In the genomic region with DNA sequence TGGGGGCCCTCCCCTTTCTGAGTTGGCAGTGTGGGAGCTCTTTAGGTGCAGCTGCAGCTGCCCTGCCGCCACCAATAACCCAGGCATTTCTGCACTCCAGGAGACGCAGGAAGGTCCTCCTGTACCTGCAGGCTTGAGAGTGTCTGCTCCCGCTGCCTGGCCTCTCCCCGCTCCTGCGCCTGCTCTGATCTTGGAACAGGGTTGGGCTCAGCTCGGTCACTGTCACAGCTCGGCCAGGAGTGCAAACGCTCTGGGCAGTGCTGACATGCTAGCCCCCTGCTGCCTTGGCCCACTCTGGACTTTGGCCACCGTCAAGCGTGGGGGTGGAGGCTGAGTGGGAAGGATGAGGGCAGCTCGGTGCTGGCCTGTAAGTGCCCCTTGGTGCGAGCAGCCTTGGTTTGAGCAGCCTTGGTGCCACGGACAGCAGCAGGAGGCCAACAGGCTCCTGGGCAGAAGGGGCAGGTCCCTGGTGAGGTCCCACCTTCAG, we compare ENCODE assay signal across 1 cellular context.
TF ChIP-seq lines count a peak whose summit lies in the region.

No MANE protein-coding gene starts in this region.

TF ChIP-seq in HepG2, 621 proteins besides CTCF, POLR2A, EP300 and RAD21 (continued from another document and continues in another):
- TF ChIP-seq, protein P1, sequence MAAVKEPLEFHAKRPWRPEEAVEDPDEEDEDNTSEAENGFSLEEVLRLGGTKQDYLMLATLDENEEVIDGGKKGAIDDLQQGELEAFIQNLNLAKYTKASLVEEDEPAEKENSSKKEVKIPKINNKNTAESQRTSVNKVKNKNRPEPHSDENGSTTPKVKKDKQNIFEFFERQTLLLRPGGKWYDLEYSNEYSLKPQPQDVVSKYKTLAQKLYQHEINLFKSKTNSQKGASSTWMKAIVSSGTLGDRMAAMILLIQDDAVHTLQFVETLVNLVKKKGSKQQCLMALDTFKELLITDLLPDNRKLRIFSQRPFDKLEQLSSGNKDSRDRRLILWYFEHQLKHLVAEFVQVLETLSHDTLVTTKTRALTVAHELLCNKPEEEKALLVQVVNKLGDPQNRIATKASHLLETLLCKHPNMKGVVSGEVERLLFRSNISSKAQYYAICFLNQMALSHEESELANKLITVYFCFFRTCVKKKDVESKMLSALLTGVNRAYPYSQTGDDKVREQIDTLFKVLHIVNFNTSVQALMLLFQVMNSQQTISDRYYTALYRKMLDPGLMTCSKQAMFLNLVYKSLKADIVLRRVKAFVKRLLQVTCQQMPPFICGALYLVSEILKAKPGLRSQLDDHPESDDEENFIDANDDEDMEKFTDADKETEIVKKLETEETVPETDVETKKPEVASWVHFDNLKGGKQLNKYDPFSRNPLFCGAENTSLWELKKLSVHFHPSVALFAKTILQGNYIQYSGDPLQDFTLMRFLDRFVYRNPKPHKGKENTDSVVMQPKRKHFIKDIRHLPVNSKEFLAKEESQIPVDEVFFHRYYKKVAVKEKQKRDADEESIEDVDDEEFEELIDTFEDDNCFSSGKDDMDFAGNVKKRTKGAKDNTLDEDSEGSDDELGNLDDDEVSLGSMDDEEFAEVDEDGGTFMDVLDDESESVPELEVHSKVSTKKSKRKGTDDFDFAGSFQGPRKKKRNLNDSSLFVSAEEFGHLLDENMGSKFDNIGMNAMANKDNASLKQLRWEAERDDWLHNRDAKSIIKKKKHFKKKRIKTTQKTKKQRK (IDR thresholded peaks at IDR 0.05; ENCODE audit: low read length): no peak
- no peak for TF ChIP-seq KDM5A (IDR thresholded peaks at IDR 0.05; ENCODE audit: borderline replicate concordance, low read length)
- no peak for TF ChIP-seq POLR2AphosphoS5 (IDR thresholded peaks at IDR 0.05; ENCODE audit: low read depth, low read length)
- TF ChIP-seq KDM4B (CRISPR knock-in tag; IDR thresholded peaks at IDR 0.05): no peak
- no peak for TF ChIP-seq ZNF24 (IDR thresholded peaks at IDR 0.05)
- no peak for TF ChIP-seq RBFOX2 (IDR thresholded peaks at IDR 0.05; ENCODE audit: low read depth, low read length)
- TF ChIP-seq MAFF (IDR thresholded peaks at IDR 0.05; ENCODE audit: low read depth, low read length): no peak
- TF ChIP-seq NCOA1 (CRISPR knock-in tag; IDR thresholded peaks at IDR 0.05): no peak
- no peak for TF ChIP-seq DMAP1 (CRISPR knock-in tag; IDR thresholded peaks at IDR 0.05)
- TF ChIP-seq ATM (IDR thresholded peaks at IDR 0.05; ENCODE audit: borderline replicate concordance): no peak
- no peak for TF ChIP-seq NFIC (IDR thresholded peaks at IDR 0.05; ENCODE audit: low read length)
- no peak for TF ChIP-seq ZNF720 (CRISPR knock-in tag; IDR thresholded peaks at IDR 0.05)
- TF ChIP-seq ESRRA (CRISPR knock-in tag; IDR thresholded peaks at IDR 0.05; ENCODE audit: low read depth): peak; percentile 64; the same call in 1 of the 2 replicates
- TF ChIP-seq, protein P2, sequence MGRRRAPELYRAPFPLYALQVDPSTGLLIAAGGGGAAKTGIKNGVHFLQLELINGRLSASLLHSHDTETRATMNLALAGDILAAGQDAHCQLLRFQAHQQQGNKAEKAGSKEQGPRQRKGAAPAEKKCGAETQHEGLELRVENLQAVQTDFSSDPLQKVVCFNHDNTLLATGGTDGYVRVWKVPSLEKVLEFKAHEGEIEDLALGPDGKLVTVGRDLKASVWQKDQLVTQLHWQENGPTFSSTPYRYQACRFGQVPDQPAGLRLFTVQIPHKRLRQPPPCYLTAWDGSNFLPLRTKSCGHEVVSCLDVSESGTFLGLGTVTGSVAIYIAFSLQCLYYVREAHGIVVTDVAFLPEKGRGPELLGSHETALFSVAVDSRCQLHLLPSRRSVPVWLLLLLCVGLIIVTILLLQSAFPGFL (CRISPR knock-in tag; IDR thresholded peaks at IDR 0.05): no peak
- TF ChIP-seq NCOA5 (CRISPR knock-in tag; IDR thresholded peaks at IDR 0.05): no peak
- TF ChIP-seq SMAD1 (CRISPR knock-in tag; IDR thresholded peaks at IDR 0.05; ENCODE audit: borderline replicate concordance, low read depth): no peak
- no peak for TF ChIP-seq ZNF20 (CRISPR knock-in tag; IDR thresholded peaks at IDR 0.05)
- no peak for TF ChIP-seq NFE2L1 (CRISPR knock-in tag; IDR thresholded peaks at IDR 0.05; ENCODE audit: borderline replicate concordance)
- TF ChIP-seq POLR2AphosphoS2 (IDR thresholded peaks at IDR 0.05; ENCODE audit: low read depth, low read length): no peak
- no peak for TF ChIP-seq ZNF605 (CRISPR knock-in tag; IDR thresholded peaks at IDR 0.05)
- TF ChIP-seq, protein P3, sequence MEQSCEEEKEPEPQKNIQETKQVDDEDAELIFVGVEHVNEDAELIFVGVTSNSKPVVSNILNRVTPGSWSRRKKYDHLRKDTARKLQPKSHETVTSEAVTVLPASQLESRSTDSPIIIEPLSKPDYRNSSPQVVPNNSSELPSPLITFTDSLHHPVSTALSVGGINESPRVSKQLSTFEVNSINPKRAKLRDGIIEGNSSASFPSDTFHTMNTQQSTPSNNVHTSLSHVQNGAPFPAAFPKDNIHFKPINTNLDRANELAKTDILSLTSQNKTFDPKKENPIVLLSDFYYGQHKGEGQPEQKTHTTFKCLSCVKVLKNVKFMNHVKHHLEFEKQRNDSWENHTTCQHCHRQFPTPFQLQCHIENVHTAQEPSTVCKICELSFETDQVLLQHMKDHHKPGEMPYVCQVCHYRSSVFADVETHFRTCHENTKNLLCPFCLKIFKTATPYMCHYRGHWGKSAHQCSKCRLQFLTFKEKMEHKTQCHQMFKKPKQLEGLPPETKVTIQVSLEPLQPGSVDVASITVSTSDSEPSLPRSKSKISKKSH (CRISPR knock-in tag; IDR thresholded peaks at IDR 0.05; ENCODE audit: borderline replicate concordance): peak; percentile 79
- TF ChIP-seq, protein P4, sequence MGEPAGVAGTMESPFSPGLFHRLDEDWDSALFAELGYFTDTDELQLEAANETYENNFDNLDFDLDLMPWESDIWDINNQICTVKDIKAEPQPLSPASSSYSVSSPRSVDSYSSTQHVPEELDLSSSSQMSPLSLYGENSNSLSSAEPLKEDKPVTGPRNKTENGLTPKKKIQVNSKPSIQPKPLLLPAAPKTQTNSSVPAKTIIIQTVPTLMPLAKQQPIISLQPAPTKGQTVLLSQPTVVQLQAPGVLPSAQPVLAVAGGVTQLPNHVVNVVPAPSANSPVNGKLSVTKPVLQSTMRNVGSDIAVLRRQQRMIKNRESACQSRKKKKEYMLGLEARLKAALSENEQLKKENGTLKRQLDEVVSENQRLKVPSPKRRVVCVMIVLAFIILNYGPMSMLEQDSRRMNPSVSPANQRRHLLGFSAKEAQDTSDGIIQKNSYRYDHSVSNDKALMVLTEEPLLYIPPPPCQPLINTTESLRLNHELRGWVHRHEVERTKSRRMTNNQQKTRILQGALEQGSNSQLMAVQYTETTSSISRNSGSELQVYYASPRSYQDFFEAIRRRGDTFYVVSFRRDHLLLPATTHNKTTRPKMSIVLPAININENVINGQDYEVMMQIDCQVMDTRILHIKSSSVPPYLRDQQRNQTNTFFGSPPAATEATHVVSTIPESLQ (CRISPR knock-in tag; conservative IDR thresholded peaks at IDR 0.05): no peak
- no peak for TF ChIP-seq RFX1 (IDR thresholded peaks at IDR 0.05)
- no peak for TF ChIP-seq NR2F1 (CRISPR knock-in tag; IDR thresholded peaks at IDR 0.05)
- no peak for TF ChIP-seq ZNF766 (CRISPR knock-in tag; IDR thresholded peaks at IDR 0.05; ENCODE audit: borderline replicate concordance)
- TF ChIP-seq, protein P5, sequence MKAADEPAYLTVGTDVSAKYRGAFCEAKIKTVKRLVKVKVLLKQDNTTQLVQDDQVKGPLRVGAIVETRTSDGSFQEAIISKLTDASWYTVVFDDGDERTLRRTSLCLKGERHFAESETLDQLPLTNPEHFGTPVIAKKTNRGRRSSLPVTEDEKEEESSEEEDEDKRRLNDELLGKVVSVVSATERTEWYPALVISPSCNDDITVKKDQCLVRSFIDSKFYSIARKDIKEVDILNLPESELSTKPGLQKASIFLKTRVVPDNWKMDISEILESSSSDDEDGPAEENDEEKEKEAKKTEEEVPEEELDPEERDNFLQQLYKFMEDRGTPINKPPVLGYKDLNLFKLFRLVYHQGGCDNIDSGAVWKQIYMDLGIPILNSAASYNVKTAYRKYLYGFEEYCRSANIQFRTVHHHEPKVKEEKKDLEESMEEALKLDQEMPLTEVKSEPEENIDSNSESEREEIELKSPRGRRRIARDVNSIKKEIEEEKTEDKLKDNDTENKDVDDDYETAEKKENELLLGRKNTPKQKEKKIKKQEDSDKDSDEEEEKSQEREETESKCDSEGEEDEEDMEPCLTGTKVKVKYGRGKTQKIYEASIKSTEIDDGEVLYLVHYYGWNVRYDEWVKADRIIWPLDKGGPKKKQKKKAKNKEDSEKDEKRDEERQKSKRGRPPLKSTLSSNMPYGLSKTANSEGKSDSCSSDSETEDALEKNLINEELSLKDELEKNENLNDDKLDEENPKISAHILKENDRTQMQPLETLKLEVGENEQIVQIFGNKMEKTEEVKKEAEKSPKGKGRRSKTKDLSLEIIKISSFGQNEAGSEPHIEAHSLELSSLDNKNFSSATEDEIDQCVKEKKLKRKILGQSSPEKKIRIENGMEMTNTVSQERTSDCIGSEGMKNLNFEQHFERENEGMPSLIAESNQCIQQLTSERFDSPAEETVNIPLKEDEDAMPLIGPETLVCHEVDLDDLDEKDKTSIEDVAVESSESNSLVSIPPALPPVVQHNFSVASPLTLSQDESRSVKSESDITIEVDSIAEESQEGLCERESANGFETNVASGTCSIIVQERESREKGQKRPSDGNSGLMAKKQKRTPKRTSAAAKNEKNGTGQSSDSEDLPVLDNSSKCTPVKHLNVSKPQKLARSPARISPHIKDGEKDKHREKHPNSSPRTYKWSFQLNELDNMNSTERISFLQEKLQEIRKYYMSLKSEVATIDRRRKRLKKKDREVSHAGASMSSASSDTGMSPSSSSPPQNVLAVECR (CRISPR knock-in tag; IDR thresholded peaks at IDR 0.05; ENCODE audit: borderline replicate concordance): no peak
- TF ChIP-seq, protein P6, sequence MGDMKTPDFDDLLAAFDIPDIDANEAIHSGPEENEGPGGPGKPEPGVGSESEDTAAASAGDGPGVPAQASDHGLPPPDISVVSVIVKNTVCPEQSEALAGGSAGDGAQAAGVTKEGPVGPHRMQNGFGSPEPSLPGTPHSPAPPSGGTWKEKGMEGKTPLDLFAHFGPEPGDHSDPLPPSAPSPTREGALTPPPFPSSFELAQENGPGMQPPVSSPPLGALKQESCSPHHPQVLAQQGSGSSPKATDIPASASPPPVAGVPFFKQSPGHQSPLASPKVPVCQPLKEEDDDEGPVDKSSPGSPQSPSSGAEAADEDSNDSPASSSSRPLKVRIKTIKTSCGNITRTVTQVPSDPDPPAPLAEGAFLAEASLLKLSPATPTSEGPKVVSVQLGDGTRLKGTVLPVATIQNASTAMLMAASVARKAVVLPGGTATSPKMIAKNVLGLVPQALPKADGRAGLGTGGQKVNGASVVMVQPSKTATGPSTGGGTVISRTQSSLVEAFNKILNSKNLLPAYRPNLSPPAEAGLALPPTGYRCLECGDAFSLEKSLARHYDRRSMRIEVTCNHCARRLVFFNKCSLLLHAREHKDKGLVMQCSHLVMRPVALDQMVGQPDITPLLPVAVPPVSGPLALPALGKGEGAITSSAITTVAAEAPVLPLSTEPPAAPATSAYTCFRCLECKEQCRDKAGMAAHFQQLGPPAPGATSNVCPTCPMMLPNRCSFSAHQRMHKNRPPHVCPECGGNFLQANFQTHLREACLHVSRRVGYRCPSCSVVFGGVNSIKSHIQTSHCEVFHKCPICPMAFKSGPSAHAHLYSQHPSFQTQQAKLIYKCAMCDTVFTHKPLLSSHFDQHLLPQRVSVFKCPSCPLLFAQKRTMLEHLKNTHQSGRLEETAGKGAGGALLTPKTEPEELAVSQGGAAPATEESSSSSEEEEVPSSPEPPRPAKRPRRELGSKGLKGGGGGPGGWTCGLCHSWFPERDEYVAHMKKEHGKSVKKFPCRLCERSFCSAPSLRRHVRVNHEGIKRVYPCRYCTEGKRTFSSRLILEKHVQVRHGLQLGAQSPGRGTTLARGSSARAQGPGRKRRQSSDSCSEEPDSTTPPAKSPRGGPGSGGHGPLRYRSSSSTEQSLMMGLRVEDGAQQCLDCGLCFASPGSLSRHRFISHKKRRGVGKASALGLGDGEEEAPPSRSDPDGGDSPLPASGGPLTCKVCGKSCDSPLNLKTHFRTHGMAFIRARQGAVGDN (CRISPR knock-in tag; IDR thresholded peaks at IDR 0.05): peak; percentile 73
- TF ChIP-seq, protein P7, sequence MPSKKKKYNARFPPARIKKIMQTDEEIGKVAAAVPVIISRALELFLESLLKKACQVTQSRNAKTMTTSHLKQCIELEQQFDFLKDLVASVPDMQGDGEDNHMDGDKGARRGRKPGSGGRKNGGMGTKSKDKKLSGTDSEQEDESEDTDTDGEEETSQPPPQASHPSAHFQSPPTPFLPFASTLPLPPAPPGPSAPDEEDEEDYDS (CRISPR knock-in tag; IDR thresholded peaks at IDR 0.05): no peak
- no peak for TF ChIP-seq RBM39 (IDR thresholded peaks at IDR 0.05; ENCODE audit: low read depth, low read length, poor library complexity, severe bottlenecking)
- TF ChIP-seq ZNF598 (CRISPR knock-in tag; IDR thresholded peaks at IDR 0.05; ENCODE audit: borderline replicate concordance): 0 out of 2 replicates have a peak, but pooled peaks have one; percentile 87
- peak; percentile 79 for TF ChIP-seq ZMYM4 (CRISPR knock-in tag; IDR thresholded peaks at IDR 0.05)
- TF ChIP-seq, protein P8, sequence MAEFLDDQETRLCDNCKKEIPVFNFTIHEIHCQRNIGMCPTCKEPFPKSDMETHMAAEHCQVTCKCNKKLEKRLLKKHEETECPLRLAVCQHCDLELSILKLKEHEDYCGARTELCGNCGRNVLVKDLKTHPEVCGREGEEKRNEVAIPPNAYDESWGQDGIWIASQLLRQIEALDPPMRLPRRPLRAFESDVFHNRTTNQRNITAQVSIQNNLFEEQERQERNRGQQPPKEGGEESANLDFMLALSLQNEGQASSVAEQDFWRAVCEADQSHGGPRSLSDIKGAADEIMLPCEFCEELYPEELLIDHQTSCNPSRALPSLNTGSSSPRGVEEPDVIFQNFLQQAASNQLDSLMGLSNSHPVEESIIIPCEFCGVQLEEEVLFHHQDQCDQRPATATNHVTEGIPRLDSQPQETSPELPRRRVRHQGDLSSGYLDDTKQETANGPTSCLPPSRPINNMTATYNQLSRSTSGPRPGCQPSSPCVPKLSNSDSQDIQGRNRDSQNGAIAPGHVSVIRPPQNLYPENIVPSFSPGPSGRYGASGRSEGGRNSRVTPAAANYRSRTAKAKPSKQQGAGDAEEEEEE (CRISPR knock-in tag; IDR thresholded peaks at IDR 0.05; ENCODE audit: borderline replicate concordance): no peak
- TF ChIP-seq ZNF333 (CRISPR knock-in tag; IDR thresholded peaks at IDR 0.05; ENCODE audit: borderline replicate concordance): peak; percentile 81; the same call in 1 of the 2 replicates
- no peak for TF ChIP-seq CC2D1A (CRISPR knock-in tag; IDR thresholded peaks at IDR 0.05)
- TF ChIP-seq, protein P9, sequence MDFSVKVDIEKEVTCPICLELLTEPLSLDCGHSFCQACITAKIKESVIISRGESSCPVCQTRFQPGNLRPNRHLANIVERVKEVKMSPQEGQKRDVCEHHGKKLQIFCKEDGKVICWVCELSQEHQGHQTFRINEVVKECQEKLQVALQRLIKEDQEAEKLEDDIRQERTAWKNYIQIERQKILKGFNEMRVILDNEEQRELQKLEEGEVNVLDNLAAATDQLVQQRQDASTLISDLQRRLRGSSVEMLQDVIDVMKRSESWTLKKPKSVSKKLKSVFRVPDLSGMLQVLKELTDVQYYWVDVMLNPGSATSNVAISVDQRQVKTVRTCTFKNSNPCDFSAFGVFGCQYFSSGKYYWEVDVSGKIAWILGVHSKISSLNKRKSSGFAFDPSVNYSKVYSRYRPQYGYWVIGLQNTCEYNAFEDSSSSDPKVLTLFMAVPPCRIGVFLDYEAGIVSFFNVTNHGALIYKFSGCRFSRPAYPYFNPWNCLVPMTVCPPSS (IDR thresholded peaks at IDR 0.05): no peak
- TF ChIP-seq NPAS2 (CRISPR knock-in tag; IDR thresholded peaks at IDR 0.05; ENCODE audit: borderline replicate concordance): no peak
- TF ChIP-seq ZNF780A (CRISPR knock-in tag; IDR thresholded peaks at IDR 0.05): no peak
- no peak for TF ChIP-seq RXRB (CRISPR knock-in tag; IDR thresholded peaks at IDR 0.05; ENCODE audit: borderline replicate concordance)
- TF ChIP-seq MBNL3 (CRISPR knock-in tag; conservative IDR thresholded peaks at IDR 0.05): no peak
